15 cellular contexts compared by ENCODE assay signal in genomic region chr22:49208003-49208402, GRCh38.
"Had no signal": no experiment of that assay in that cellular context is flagged by ENCODE, and none has a peak within 500 bp of the region (broad histone marks: within the 10 kb centered on the region; RNA-seq: fewer than 3 reads in every experiment).

No MANE protein-coding gene starts in this region.

- H3K9me3 Mint-ChIP-seq: activated CD4-positive, alpha-beta T cell treated with anti-CD3 and anti-CD28 coated beads, Interleukin-2, amount 10 ng/mL, durations not matched to agents 24 days and 14 days; activated naive CD4-positive, alpha-beta T cell treated with anti-CD3 and anti-CD28 coated beads, Interleukin-2, amount 50 U/mL, for 24 hours; activated T-helper 2 cell treated with anti-CD3 and anti-CD28 coated beads, Interferon-gamma antibody, Interleukin-2, Interleukin-4, amounts not matched to agents 10 μg/mL and 5 μg/mL and 100 μg/mL, durations not matched to agents 14 hours and 24 hours and 36 hours; central memory CD8-positive, alpha-beta T cell; dendritic cell treated with granulocyte-macrophage colony-stimulating factor and Interleukin-4, amounts not matched to agents 40 ng/mL and 50 ng/mL, for 4 days; stimulated activated memory B cell treated with anti-CD40 and anti-IgM and Interleukin-4, amounts not matched to agents 10 μg/mL and 1 μg/mL and 100 μg/mL, for 72 hours had no signal

- H3K4me3 Mint-ChIP-seq: activated CD4-positive, alpha-beta T cell treated with anti-CD3 and anti-CD28 coated beads, Interleukin-2, amount 10 ng/mL, durations not matched to agents 24 days and 14 days; activated CD8-positive, alpha-beta T cell treated with anti-CD3 and anti-CD28 coated beads, Interleukin-2, amount 10 ng/mL, durations not matched to agents 7 days and 5 days; activated naive CD4-positive, alpha-beta T cell treated with anti-CD3 and anti-CD28 coated beads, Interleukin-2, amount 50 U/mL, for 24 hours; central memory CD8-positive, alpha-beta T cell; dendritic cell treated with granulocyte-macrophage colony-stimulating factor and Interleukin-4, amounts not matched to agents 40 ng/mL and 50 ng/mL, for 4 days; stimulated activated memory B cell treated with anti-CD40 and anti-IgM and Interleukin-4, amounts not matched to agents 10 μg/mL and 1 μg/mL and 100 μg/mL, for 72 hours; T-helper 17 cell had no signal

- H3K27ac Mint-ChIP-seq: activated CD4-positive, alpha-beta T cell treated with anti-CD3 and anti-CD28 coated beads, Interleukin-2, amount 10 ng/mL, durations not matched to agents 24 days and 14 days; activated CD8-positive, alpha-beta T cell treated with anti-CD3 and anti-CD28 coated beads, Interleukin-2, amount 10 ng/mL, durations not matched to agents 7 days and 5 days; activated naive CD4-positive, alpha-beta T cell treated with anti-CD3 and anti-CD28 coated beads, Interleukin-2, amount 50 U/mL, for 24 hours; activated T-helper 2 cell treated with anti-CD3 and anti-CD28 coated beads, Interferon-gamma antibody, Interleukin-2, Interleukin-4, amounts not matched to agents 10 μg/mL and 5 μg/mL and 100 μg/mL, durations not matched to agents 14 hours and 24 hours and 36 hours; dendritic cell treated with granulocyte-macrophage colony-stimulating factor and Interleukin-4, amounts not matched to agents 40 ng/mL and 50 ng/mL, for 4 days; stimulated activated memory B cell treated with anti-CD40 and anti-IgM and Interleukin-4, amounts not matched to agents 10 μg/mL and 1 μg/mL and 100 μg/mL, for 72 hours; T-helper 17 cell had no signal

- H3K27me3 Mint-ChIP-seq: activated CD4-positive, alpha-beta T cell treated with anti-CD3 and anti-CD28 coated beads, Interleukin-2, amount 10 ng/mL, durations not matched to agents 24 days and 14 days; dendritic cell treated with granulocyte-macrophage colony-stimulating factor and Interleukin-4, amounts not matched to agents 40 ng/mL and 50 ng/mL, for 4 days had no signal

- H3K36me3 Mint-ChIP-seq: activated naive CD4-positive, alpha-beta T cell treated with anti-CD3 and anti-CD28 coated beads, Interleukin-2, amount 50 U/mL, for 24 hours; stimulated activated memory B cell treated with anti-CD40 and anti-IgM and Interleukin-4, amounts not matched to agents 10 μg/mL and 1 μg/mL and 100 μg/mL, for 72 hours had no signal

- H3K4me1 Mint-ChIP-seq: activated CD4-positive, alpha-beta T cell treated with anti-CD3 and anti-CD28 coated beads, Interleukin-2, amount 10 ng/mL, durations not matched to agents 24 days and 14 days; activated naive CD4-positive, alpha-beta T cell treated with anti-CD3 and anti-CD28 coated beads, Interleukin-2, amount 50 U/mL, for 24 hours; central memory CD8-positive, alpha-beta T cell; stimulated activated memory B cell treated with anti-CD40 and anti-IgM and Interleukin-4, amounts not matched to agents 10 μg/mL and 1 μg/mL and 100 μg/mL, for 72 hours; T-helper 17 cell had no signal

- ATAC-seq: activated CD8-positive, alpha-beta T cell treated with anti-CD3 and anti-CD28 coated beads, Interleukin-2, amount 10 ng/mL, durations not matched to agents 7 days and 5 days; foreskin keratinocyte; lower lobe of right lung; stimulated activated memory B cell treated with anti-CD40 and anti-IgM and Interleukin-4, amounts not matched to agents 10 μg/mL and 1 μg/mL and 100 μg/mL, for 72 hours; T-helper 17 cell had no signal

- DNase-seq: activated CD8-positive, alpha-beta T cell treated with anti-CD3 and anti-CD28 coated beads, Interleukin-2, amount 10 ng/mL, durations not matched to agents 7 days and 5 days; activated T-cell treated with anti-CD3 and anti-CD28 coated beads for 4 hours; effector memory CD4-positive, alpha-beta T cell; foreskin keratinocyte; glutamatergic neuron; lower lobe of right lung; midbrain; WERI-Rb-1 had no signal
